ENCODE assay signal across 11 cellular contexts in genomic region chr3:124619887-124620599, GRCh38.
A peak's percentile ranks its signal among the peaks of the same experiment; 100 is the strongest.
DNase-seq lines count a peak whose midpoint lies in the region; ATAC-seq and TF ChIP-seq lines count a peak whose summit lies in the region.
"Had no signal": no experiment of that assay in that cellular context is flagged by ENCODE, and none has a peak within 500 bp of the region (broad histone marks: within the 10 kb centered on the region; RNA-seq: fewer than 3 reads in every experiment).

No MANE protein-coding gene starts in this region.

- ATAC-seq in HG03060 (IDR thresholded peaks at IDR 0.05; ENCODE audit: low read depth, unreplicated experiment) = peak; percentile 41
- ATAC-seq in gastrocnemius medialis = no peak

- no peaks in the 10 kb centered on the region for H3K9me3 ChIP-seq in adrenal gland (replicated peaks in 1 of 3)
- no peaks in the 10 kb centered on the region for H3K9me3 ChIP-seq in gastrocnemius medialis

- TF ChIP-seq CTCF in adrenal gland (IDR thresholded peaks at IDR 0.05) = peak in 1 of 6 experiments; percentile 8
- TF ChIP-seq CTCF in gastrocnemius medialis (IDR thresholded peaks at IDR 0.05 in 4 of 5, conservative IDR thresholded peaks at IDR 0.05 in 1 of 5) = no peak

- TF ChIP-seq POLR2A in adrenal gland (IDR thresholded peaks at IDR 0.05) = no peak
- no peak for TF ChIP-seq POLR2A in gastrocnemius medialis (IDR thresholded peaks at IDR 0.05)

- H3K4me1 ChIP-seq in adrenal gland (replicated peaks in 1 of 2) = peaks cover 14 to 32% of the 10 kb centered on the region in 2 donors
- peaks cover 38 to 44% of the 10 kb centered on the region in 2 donors for H3K4me1 ChIP-seq in gastrocnemius medialis

- DNase-seq in NOMO-1 treated with DMSO at 0.1 percent for 48 hours (lab: John Stamatoyannopoulos, UW; ENCODE audit: unreplicated experiment) = peak; percentile 5
- no peak for DNase-seq in NOMO-1 treated with dmso at 0.1 percent for 144 hours (lab: John Stamatoyannopoulos, UW; ENCODE audit: unreplicated experiment)
- DNase-seq in adrenal gland = peak in 1 of 7 donors; percentile 8
- DNase-seq in gastrocnemius medialis = no peak
- DNase-seq in activated gamma-delta T cell treated with Interleukin-2 at 50 U/mL for 16 hours = no peak
- no peak for DNase-seq in HEK293T (ENCODE audit: extremely low spot score)
- DNase-seq in NCI-H2171 treated with DMSO at 0.1 percent for 48 hours (lab: John Stamatoyannopoulos, UW) = no peak
- DNase-seq: NCI-H1930, T1000 had no signal

- CTCF ChIA-PET in HEK293T (lab: Yijun Ruan, JAX) = no interaction called here

- POLR2A ChIA-PET in HEK293T (lab: Yijun Ruan, JAX) = no interaction called here

- H3K4me3 ChIP-seq in adrenal gland (no peak overlapping the region), gastrocnemius medialis (no peak overlapping the region)

- H3K27ac ChIP-seq in adrenal gland = peak overlapping the region; percentile 51 to 75 (median 69)
- peak overlapping the region; percentile 60 to 71 (median 65) for H3K27ac ChIP-seq in gastrocnemius medialis
- H3K27ac ChIP-seq: 22Rv1 had no signal

- H3K36me3 ChIP-seq in adrenal gland (replicated peaks in 1 of 2) (no peaks in the 10 kb centered on the region), gastrocnemius medialis (no peaks in the 10 kb centered on the region)

- 73 to 77% (median 76%) methylated on average over 4 of the region's 4 CpGs for WGBS in adrenal gland, 4 donors

- in situ Hi-C loops in gastrocnemius medialis (cut with MboI; ENCODE audit: low sequenced_read_pairs in 4 of 4) = no loop called here

- H3K27me3 ChIP-seq in adrenal gland = no peaks in the 10 kb centered on the region
- no peaks in the 10 kb centered on the region for H3K27me3 ChIP-seq in gastrocnemius medialis

- intact Hi-C loops in adrenal gland (cut with DNase I) (no loop called here), gastrocnemius medialis (cut with DNase I; ENCODE audit: low total_unique reads) (loop anchor here (2.0 kb wide), 1 partner anchor 35 kb away; no protein-coding TSS in a partner anchor)

TF ChIP-seq in HEK293T, 16 proteins besides CTCF, POLR2A, EP300 and RAD21:
- no peak for TF ChIP-seq ARNT (IDR thresholded peaks at IDR 0.05)
- no peak for TF ChIP-seq TARDBP (IDR thresholded peaks at IDR 0.05)
- TF ChIP-seq BHLHE40 (IDR thresholded peaks at IDR 0.05; ENCODE audit: borderline replicate concordance) = no peak
